In the genomic region with DNA sequence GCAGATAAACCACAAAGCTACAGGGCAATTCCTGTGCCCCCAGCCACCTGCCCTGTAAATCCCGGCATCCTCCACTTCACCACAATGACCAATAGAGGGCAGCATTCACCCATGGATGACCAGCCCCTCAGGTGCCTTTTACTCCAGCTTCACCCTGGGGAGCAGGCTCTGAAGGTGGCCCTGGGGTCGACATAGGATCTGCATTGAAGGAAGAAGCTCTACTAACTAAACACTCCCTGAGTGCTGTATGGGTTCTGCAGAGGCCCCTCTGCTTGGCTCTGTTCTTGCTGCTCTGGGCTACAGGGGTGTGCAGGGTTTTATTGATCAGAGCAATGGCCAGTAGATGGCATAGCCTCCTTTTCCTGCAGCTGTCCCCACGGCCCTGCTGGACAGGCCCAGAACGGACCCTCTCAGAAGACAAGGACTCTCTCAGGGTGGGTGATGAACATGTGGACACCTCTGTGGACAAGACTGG, we compare ENCODE assay signal across 1 cellular context.
TF ChIP-seq lines count a peak whose summit lies in the region.

No MANE protein-coding gene starts in this region.

TF ChIP-seq in GM23338, 12 proteins besides CTCF, POLR2A, EP300 and RAD21 (continued from another document):
- TF ChIP-seq ZNF462 (CRISPR knock-in tag; IDR thresholded peaks at IDR 0.05) (no peak), JUNB (IDR thresholded peaks at IDR 0.05; ENCODE audit: unreplicated experiment) (no peak), EZH2 (IDR thresholded peaks at IDR 0.05; ENCODE audit: low read depth, unreplicated experiment) (no peak), NANOG (IDR thresholded peaks at IDR 0.05; ENCODE audit: borderline replicate concordance) (no peak), ZNF331 (CRISPR knock-in tag; IDR thresholded peaks at IDR 0.05; ENCODE audit: low read depth) (no peak)
- TF ChIP-seq, protein P1, sequence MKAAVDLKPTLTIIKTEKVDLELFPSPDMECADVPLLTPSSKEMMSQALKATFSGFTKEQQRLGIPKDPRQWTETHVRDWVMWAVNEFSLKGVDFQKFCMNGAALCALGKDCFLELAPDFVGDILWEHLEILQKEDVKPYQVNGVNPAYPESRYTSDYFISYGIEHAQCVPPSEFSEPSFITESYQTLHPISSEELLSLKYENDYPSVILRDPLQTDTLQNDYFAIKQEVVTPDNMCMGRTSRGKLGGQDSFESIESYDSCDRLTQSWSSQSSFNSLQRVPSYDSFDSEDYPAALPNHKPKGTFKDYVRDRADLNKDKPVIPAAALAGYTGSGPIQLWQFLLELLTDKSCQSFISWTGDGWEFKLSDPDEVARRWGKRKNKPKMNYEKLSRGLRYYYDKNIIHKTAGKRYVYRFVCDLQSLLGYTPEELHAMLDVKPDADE (IDR thresholded peaks at IDR 0.05), result no peak
